Comparison of ENCODE assay signal across 24 cellular contexts in genomic region chr12:5503371-5503770, GRCh38.
"Had no signal": no experiment of that assay in that cellular context is flagged by ENCODE, and none has a peak within 500 bp of the region (broad histone marks: within the 10 kb centered on the region; RNA-seq: fewer than 3 reads in every experiment).

No MANE protein-coding gene starts in this region.

- H3K4me3 Mint-ChIP-seq: effector memory CD8-positive, alpha-beta T cell; naive B cell; natural killer cell treated with Interleukin-12 subunit alpha and Interleukin-12 subunit beta and Interleukin-15 and Interleukin-18, amount 100 ng/mL, for 72 hours; neural crest cell; stimulated activated effector memory CD8-positive, alpha-beta T cell treated with anti-CD3 and anti-CD28 coated beads, Interleukin-12 subunit alpha, Interleukin-12 subunit beta, amount 100 ng/mL, for 72 hours had no signal

- H3K9me3 Mint-ChIP-seq: effector memory CD8-positive, alpha-beta T cell; naive B cell; natural killer cell treated with Interleukin-12 subunit alpha and Interleukin-12 subunit beta and Interleukin-15 and Interleukin-18, amount 100 ng/mL, for 72 hours; neural crest cell; stimulated activated effector memory CD8-positive, alpha-beta T cell treated with anti-CD3 and anti-CD28 coated beads, Interleukin-12 subunit alpha, Interleukin-12 subunit beta, amount 100 ng/mL, for 72 hours had no signal

- H3K4me3 ChIP-seq: esophagus squamous epithelium, heart right ventricle, lower lobe of right lung, pancreas, right lobe of liver, smooth muscle cell, stomach, thyroid gland, upper lobe of left lung had no signal

- DNase-seq: central memory CD4-positive, alpha-beta T cell; effector memory CD8-positive, alpha-beta T cell; erythroblast; esophagus squamous epithelium; glutamatergic neuron; heart right ventricle; hypothalamus; left ventricle myocardium superior; lower lobe of right lung; naive B cell; pancreas; right lobe of liver; stimulated activated CD4-positive, alpha-beta T cell treated with anti-CD3 and anti-CD28 coated beads, Interleukin-12 subunit alpha, Interleukin-12 subunit beta, amount 100 ng/mL, for 4 hours; stimulated activated CD4-positive, alpha-beta T cell treated with anti-CD3 and anti-CD28 coated beads, Interleukin-1b, Interleukin-23, amount 100 ng/mL, for 48 hours; stimulated activated CD4-positive, alpha-beta T cell treated with anti-CD3 and anti-CD28 coated beads, Interleukin-4, amount 100 ng/mL, for 1 hour; stimulated activated naive CD4-positive, alpha-beta T cell treated with Interleukin-2 at 50 U/mL for 16 hours; stomach; thyroid gland; upper lobe of left lung had no signal

- H3K4me1 ChIP-seq: lower lobe of right lung, pancreas, thyroid gland, upper lobe of left lung had no signal

- H3K36me3 ChIP-seq: esophagus squamous epithelium, heart right ventricle, lower lobe of right lung, neutrophil, pancreas, right lobe of liver, stomach, thyroid gland, upper lobe of left lung had no signal

- H3K27me3 ChIP-seq: neutrophil, right lobe of liver, thyroid gland, upper lobe of left lung had no signal

- H3K9me3 ChIP-seq: esophagus squamous epithelium, heart right ventricle, lower lobe of right lung, neutrophil, pancreas, right lobe of liver, stomach, thyroid gland, upper lobe of left lung had no signal

- H3K4me2 ChIP-seq: smooth muscle cell had no signal

- H3K27ac Mint-ChIP-seq: effector memory CD8-positive, alpha-beta T cell; natural killer cell treated with Interleukin-12 subunit alpha and Interleukin-12 subunit beta and Interleukin-15 and Interleukin-18, amount 100 ng/mL, for 72 hours; stimulated activated effector memory CD8-positive, alpha-beta T cell treated with anti-CD3 and anti-CD28 coated beads, Interleukin-12 subunit alpha, Interleukin-12 subunit beta, amount 100 ng/mL, for 72 hours had no signal

- H3K4me1 Mint-ChIP-seq: naive B cell; neural crest cell; stimulated activated effector memory CD8-positive, alpha-beta T cell treated with anti-CD3 and anti-CD28 coated beads, Interleukin-12 subunit alpha, Interleukin-12 subunit beta, amount 100 ng/mL, for 72 hours had no signal

- H3K36me3 Mint-ChIP-seq: naive B cell; natural killer cell treated with Interleukin-12 subunit alpha and Interleukin-12 subunit beta and Interleukin-15 and Interleukin-18, amount 100 ng/mL, for 72 hours; stimulated activated effector memory CD8-positive, alpha-beta T cell treated with anti-CD3 and anti-CD28 coated beads, Interleukin-12 subunit alpha, Interleukin-12 subunit beta, amount 100 ng/mL, for 72 hours had no signal

- H3K27ac ChIP-seq: esophagus squamous epithelium, heart right ventricle, lower lobe of right lung, neutrophil, pancreas, right lobe of liver, stomach, thyroid gland, upper lobe of left lung had no signal
